Comparison of ENCODE assay signal across 1 cellular context in genomic region chr2:26847663-26848335, GRCh38.
A peak's percentile ranks its signal among the peaks of the same experiment; 100 is the strongest.
TF ChIP-seq lines count a peak whose summit lies in the region.

Gene DPYSL5, plus strand, starts transcription at chr2:26848132. Its CDS starts 50,368 bp downstream, at chr2:26898500.

TF ChIP-seq in H1, 55 proteins besides CTCF, POLR2A, EP300 and RAD21 (continued from another document):
- TF ChIP-seq RBBP5 (IDR thresholded peaks at IDR 0.05; ENCODE audit: borderline replicate concordance, low read depth, low read length) (no peak), CBX5 (IDR thresholded peaks at IDR 0.05; ENCODE audit: low read depth, low read length) (no peak), SRF (IDR thresholded peaks at IDR 0.05; ENCODE audit: low read depth, low read length) (no peak), SP2 (IDR thresholded peaks at IDR 0.05; ENCODE audit: low read length) (no peak), RFX5 (IDR thresholded peaks at IDR 0.05; ENCODE audit: borderline replicate concordance, low read depth, low read length) (no peak), SIX5 (IDR thresholded peaks at IDR 0.05; ENCODE audit: low read depth, low read length) (peak; percentile 48; the same call in 1 of the 2 replicates), BRCA1 (IDR thresholded peaks at IDR 0.05; ENCODE audit: low read depth, low read length) (no peak), FOSL1 (IDR thresholded peaks at IDR 0.05; ENCODE audit: insufficient read depth, low read depth, low read length) (no peak), EGR1 (IDR thresholded peaks at IDR 0.05; ENCODE audit: borderline replicate concordance, low read depth, low read length) (no peak), POU5F1 (IDR thresholded peaks at IDR 0.05; ENCODE audit: low read depth, low read length) (no peak), KDM4A (IDR thresholded peaks at IDR 0.05; ENCODE audit: low read depth, low read length, severe bottlenecking) (peak; percentile 9), TAF7 (optimal IDR thresholded peaks at IDR 0.05; ENCODE audit: borderline replicate concordance, low read depth, low read length) (no peak), PHF8 (conservative IDR thresholded peaks at IDR 0.05; ENCODE audit: low read depth, low read length) (peak; percentile 32; the same call in 1 of the 2 replicates), SIN3A (conservative IDR thresholded peaks at IDR 0.05 in 1 of 2, IDR thresholded peaks at IDR 0.05 in 1 of 2; ENCODE audit: low read depth in 1 of 2, low read length in 2 of 2) (peak; percentile 19 to 73; a peak in 1 of 4 replicates), KDM5A (IDR thresholded peaks at IDR 0.05; ENCODE audit: low read length) (no peak), BACH1 (IDR thresholded peaks at IDR 0.05; ENCODE audit: low read length) (no peak), CHD1 (IDR thresholded peaks at IDR 0.05; ENCODE audit: low read depth, low read length) (no peak), ATF3 (IDR thresholded peaks at IDR 0.05; ENCODE audit: insufficient read depth, low read depth, low read length) (no peak), YY1 (IDR thresholded peaks at IDR 0.05; ENCODE audit: low read depth, low read length) (no peak), GABPA (IDR thresholded peaks at IDR 0.05; ENCODE audit: borderline replicate concordance, insufficient read depth, low read length) (no peak), POLR2AphosphoS5 (IDR thresholded peaks at IDR 0.05; ENCODE audit: low read depth, low read length) (no peak), TEAD4 (IDR thresholded peaks at IDR 0.05; ENCODE audit: low read depth, low read length) (no peak), CHD7 (IDR thresholded peaks at IDR 0.05; ENCODE audit: insufficient replicate concordance, low read length) (no peak), USF2 (IDR thresholded peaks at IDR 0.05; ENCODE audit: low read length) (no peak), CHD2 (IDR thresholded peaks at IDR 0.05; ENCODE audit: low read length) (no peak), CEBPB (IDR thresholded peaks at IDR 0.05; ENCODE audit: low read depth, low read length) (no peak)
